Comparison of ENCODE assay signal across 1 cellular context in the genomic region with DNA sequence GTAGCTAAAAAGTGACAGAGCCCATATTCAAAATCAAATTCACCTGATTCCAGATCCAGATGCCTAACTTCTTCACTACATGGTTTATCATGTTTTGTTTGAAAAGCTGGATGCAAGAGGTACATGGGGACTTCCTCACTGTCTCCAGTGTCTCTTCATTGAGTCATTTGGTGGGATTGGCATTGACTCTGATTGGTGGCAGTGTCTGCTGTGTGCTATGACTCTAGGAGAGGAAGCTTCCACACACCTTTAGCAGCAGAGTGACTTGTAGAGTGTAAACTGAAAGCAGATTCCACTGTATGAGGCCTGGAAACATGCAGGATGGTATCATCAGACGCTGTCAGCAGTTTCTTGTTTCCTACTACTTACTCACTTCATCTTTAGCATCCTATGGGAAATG.
TF ChIP-seq lines count a peak whose summit lies in the region.

No MANE protein-coding gene starts in this region.

TF ChIP-seq in H1, 55 proteins besides CTCF, POLR2A, EP300 and RAD21 (continued from another document):
- no peak for TF ChIP-seq TEAD4 (IDR thresholded peaks at IDR 0.05; ENCODE audit: low read depth, low read length)
- TF ChIP-seq NANOG (IDR thresholded peaks at IDR 0.05; ENCODE audit: insufficient read depth, low read depth, low read length, poor library complexity, severe bottlenecking) = no peak
